ENCODE assay signal across 19 cellular contexts in the genomic region with DNA sequence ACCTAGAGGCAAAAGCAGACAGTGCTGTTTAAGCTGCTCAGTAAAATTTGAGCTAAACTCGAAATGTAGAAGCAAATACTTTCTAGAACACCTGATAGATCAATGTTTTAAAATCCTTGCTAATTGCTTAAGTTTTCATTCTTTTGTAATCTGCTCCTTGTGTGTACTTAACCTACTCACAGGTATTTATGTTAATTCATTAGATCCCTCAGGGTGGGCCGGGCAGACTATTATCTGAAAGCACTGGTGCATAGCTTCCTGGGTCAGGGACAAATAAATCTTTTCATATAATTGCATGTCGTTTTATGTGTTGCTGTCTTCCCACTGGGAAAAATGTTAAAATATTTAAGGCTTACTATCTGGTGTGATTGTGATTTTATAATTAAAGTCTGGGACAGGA.
DNase-seq lines count a peak whose midpoint lies in the region; FAIRE-seq and TF ChIP-seq lines count a peak whose summit lies in the region.
"Had no signal": no experiment of that assay in that cellular context is flagged by ENCODE, and none has a peak within 500 bp of the region (broad histone marks: within the 10 kb centered on the region; RNA-seq: fewer than 3 reads in every experiment).

No MANE protein-coding gene starts in this region.

- H3K27ac ChIP-seq in testis = no peak overlapping the region
- H3K27ac ChIP-seq: thyroid gland had no signal

- H3K9me3 ChIP-seq in HAP-1 (no peaks in the 10 kb centered on the region), testis (no peaks in the 10 kb centered on the region)
- H3K9me3 ChIP-seq: thyroid gland had no signal

- in situ Hi-C loops in HAP-1 (cut with MboI; ENCODE audit: low sequenced_read_pairs) = no loop called here

- H3K27me3 ChIP-seq in HAP-1 (ENCODE audit: low read depth) (no peaks in the 10 kb centered on the region), testis (no peaks in the 10 kb centered on the region)
- H3K27me3 ChIP-seq: thyroid gland had no signal

- DNase-seq in HAP-1 (ENCODE audit: low spot score in 2 of 2) = peak; percentile 60 to 66
- DNase-seq in NCI-H1417 treated with DMSO at 0.1 percent for 48 hours (lab: John Stamatoyannopoulos, UW) = peak; percentile 43
- DNase-seq in mesothelial cell of epicardium (ENCODE audit: low spot score in 2 of 2, unreplicated experiment in 2 of 2) = no peak
- DNase-seq in effector CD8-positive, alpha-beta T cell (lab: John Stamatoyannopoulos, UW) = no peak
- no peak for DNase-seq in LoVo (ENCODE audit: low spot score)
- no peak for DNase-seq in occipital lobe (lab: John Stamatoyannopoulos, UW)
- no peak for DNase-seq in testis
- DNase-seq: activated naive CD4-positive, alpha-beta T cell treated with Interleukin-2 at 50 U/mL for 16 hours; CD4-positive, alpha-beta T cell; EL; NCI-H1105 treated with DMSO at 0.1 percent for 48 hours; NCI-H2081 treated with DMSO at 0.1 percent for 48 hours; NCI-H446; SHP77; thyroid gland had no signal

- H3K4me3 ChIP-seq in HAP-1 (no peak overlapping the region), testis (no peak overlapping the region)
- H3K4me3 ChIP-seq: thyroid gland had no signal

- H3K4me3 Mint-ChIP-seq in mesothelial cell of epicardium = no peak overlapping the region
- H3K4me3 Mint-ChIP-seq: CD4-positive, alpha-beta T cell; IgD-negative memory B cell; stimulated activated naive CD8-positive, alpha-beta T cell treated with anti-CD3 and anti-CD28 coated beads, Interleukin-15, Interleukin-2, amounts not matched to agents 100 ng/mL and 50 ng/mL, for 24 hours had no signal

- 71 to 73% methylated on average over 3 of the region's 3 CpGs for WGBS in testis, 2 donors

- H3K36me3 ChIP-seq in HAP-1 (replicated peaks) (no peaks in the 10 kb centered on the region), testis (ENCODE audit: low read depth, missing control alignments) (no peaks in the 10 kb centered on the region)
- H3K36me3 ChIP-seq: thyroid gland had no signal

- H3K4me1 Mint-ChIP-seq in mesothelial cell of epicardium = peaks cover 55% of the 10 kb centered on the region

- peaks cover 22% of the 10 kb centered on the region for H3K4me1 ChIP-seq in HAP-1
- H3K4me1 ChIP-seq in testis = no peaks in the 10 kb centered on the region

- intact Hi-C loops in testis (cut with DNase I; ENCODE audit: low total_unique reads) = no loop called here

- H3K27me3 Mint-ChIP-seq in mesothelial cell of epicardium (ENCODE audit: low read depth) = no peaks in the 10 kb centered on the region
- H3K27me3 Mint-ChIP-seq: CD4-positive, alpha-beta T cell; IgD-negative memory B cell; stimulated activated naive CD8-positive, alpha-beta T cell treated with anti-CD3 and anti-CD28 coated beads, Interleukin-15, Interleukin-2, amounts not matched to agents 100 ng/mL and 50 ng/mL, for 24 hours had no signal

- H3K27ac Mint-ChIP-seq in mesothelial cell of epicardium = peak overlapping the region; percentile 8
- H3K27ac Mint-ChIP-seq: CD4-positive, alpha-beta T cell; IgD-negative memory B cell; stimulated activated naive CD8-positive, alpha-beta T cell treated with anti-CD3 and anti-CD28 coated beads, Interleukin-15, Interleukin-2, amounts not matched to agents 100 ng/mL and 50 ng/mL, for 24 hours had no signal

- no peak for TF ChIP-seq CTCF in mesothelial cell of epicardium (IDR thresholded peaks at IDR 0.05; ENCODE audit: unreplicated experiment)
- TF ChIP-seq CTCF in testis (IDR thresholded peaks at IDR 0.05) = no peak

- no peaks in the 10 kb centered on the region for H3K9me3 Mint-ChIP-seq in mesothelial cell of epicardium
- H3K9me3 Mint-ChIP-seq: CD4-positive, alpha-beta T cell; IgD-negative memory B cell; stimulated activated naive CD8-positive, alpha-beta T cell treated with anti-CD3 and anti-CD28 coated beads, Interleukin-15, Interleukin-2, amounts not matched to agents 100 ng/mL and 50 ng/mL, for 24 hours had no signal

- no peak for TF ChIP-seq POLR2A in testis (IDR thresholded peaks at IDR 0.05)

- H3K36me3 Mint-ChIP-seq in mesothelial cell of epicardium = no peaks in the 10 kb centered on the region

- FAIRE-seq in endometrium (lab: Jason Lieb, UNC) = peak; percentile 53
- FAIRE-seq: GM12891 had no signal

Comparison
In these comparisons a context has a peak if more than half of its experiments do, and no peak if none do; other contexts are left out.
1. DNase-seq: peak in HAP-1 (2 of 2) and NCI-H1417 treated with DMSO at 0.1 percent for 48 hours (single experiment); none in mesothelial cell of epicardium (0 of 2), effector CD8-positive, alpha-beta T cell (single experiment), LoVo (single experiment), occipital lobe (single experiment) and testis (single experiment).